Comparison of ENCODE assay signal across 14 cellular contexts in the genomic region with DNA sequence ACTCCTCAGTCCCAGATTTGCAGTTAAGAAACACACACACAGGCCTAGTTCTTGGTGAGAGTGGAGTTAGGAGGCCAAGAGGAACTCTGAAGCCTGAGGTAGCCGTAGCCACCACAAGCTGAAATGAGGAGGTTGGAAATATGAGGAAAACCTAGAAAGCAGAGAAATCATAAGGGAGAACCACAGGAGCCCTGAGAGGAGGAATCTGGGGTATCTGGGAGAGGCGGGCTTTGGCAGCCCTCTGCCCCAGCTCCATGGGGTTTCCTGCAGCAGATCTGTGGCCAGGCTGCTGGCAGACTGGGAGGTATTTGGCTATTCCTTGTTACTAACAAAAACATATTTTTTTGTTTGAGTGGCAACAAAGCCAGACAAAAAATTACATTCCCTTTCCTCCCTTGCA. TPM values are rescaled to one million over a fixed set of nuclear protein-coding genes. Genes with fewer than 3 reads are reported as not detected.
DNase-seq lines count a peak whose midpoint lies in the region; ATAC-seq and TF ChIP-seq lines count a peak whose summit lies in the region.
"Had no signal": no experiment of that assay in that cellular context is flagged by ENCODE, and none has a peak within 500 bp of the region (broad histone marks: within the 10 kb centered on the region; RNA-seq: fewer than 3 reads in every experiment).

No MANE protein-coding gene starts in this region.

- H3K9me3 ChIP-seq in iPS-18a (ENCODE audit: control insufficient read depth, low read depth, low read length), result no peaks in the 10 kb centered on the region
- no peaks in the 10 kb centered on the region for H3K9me3 ChIP-seq in neuronal stem cell (replicated peaks in 1 of 2; ENCODE audit: control insufficient read depth in 2 of 2, insufficient read depth in 1 of 2, low read depth in 1 of 2, low read length in 2 of 2)
- H3K9me3 ChIP-seq in SK-N-SH, result no peaks in the 10 kb centered on the region
- H3K9me3 ChIP-seq: BLaER1 treated with 17β-estradiol and CSF1 and Interleukin-3, amounts not matched to agents 10 nM and 100 nM had no signal

- no peak overlapping the region for H2AK5ac ChIP-seq in neuronal stem cell (ENCODE audit: low read depth, low read length)

- H3F3A ChIP-seq in SK-N-SH (replicated peaks; ENCODE audit: insufficient read depth), result no peaks in the 10 kb centered on the region

- peak overlapping the region; percentile 42 for H3K27ac ChIP-seq in iPS-18a (ENCODE audit: low read length)
- H3K27ac ChIP-seq in neuronal stem cell (replicated peaks; ENCODE audit: low read length), result peak overlapping the region; percentile 39
- H3K27ac ChIP-seq in SK-N-SH (ENCODE audit: low read depth in 2 of 2, low read length in 1 of 2), result no peak overlapping the region
- H3K27ac ChIP-seq: BLaER1 treated with 17β-estradiol and CSF1 and Interleukin-3, amounts not matched to agents 10 nM and 100 nM had no signal

- H3K18ac ChIP-seq in neuronal stem cell (ENCODE audit: low read length), result no peak overlapping the region

- POLR2A ChIA-PET in SK-N-SH (lab: Yijun Ruan, JAX), result interaction anchor here (0.6 to 0.8 kb wide), 2 partner anchors 10 to 415 kb away, joined by 3 to 5 read pairs; no protein-coding TSS in a partner anchor

- H3K79me2 ChIP-seq in SK-N-SH (ENCODE audit: insufficient read depth), result peaks cover 33% of the 10 kb centered on the region

- H3K4me3 ChIP-seq in choroid plexus epithelial cell (ENCODE audit: low read depth, low read length) (no peak overlapping the region), iPS-18a (ENCODE audit: low read length) (no peak overlapping the region), neuronal stem cell (ENCODE audit: low read length in 2 of 2) (no peak overlapping the region), SK-N-SH (ENCODE audit: low read depth in 2 of 2, low read length in 1 of 2) (no peak overlapping the region)
- H3K4me3 ChIP-seq: BLaER1 treated with 17β-estradiol and CSF1 and Interleukin-3, amounts not matched to agents 10 nM and 100 nM; K562 had no signal

- TF ChIP-seq RAD21 in SK-N-SH (IDR thresholded peaks at IDR 0.05; ENCODE audit: low read length), result no peak

- H2BK12ac ChIP-seq in neuronal stem cell (ENCODE audit: low read length), result no peak overlapping the region

- no peak overlapping the region for H2BK120ac ChIP-seq in neuronal stem cell (ENCODE audit: low read depth, low read length)

- H2BK5ac ChIP-seq in neuronal stem cell (ENCODE audit: low read length), result no peak overlapping the region

- no peak for TF ChIP-seq CTCF in choroid plexus epithelial cell (conservative IDR thresholded peaks at IDR 0.05; ENCODE audit: low read depth, low read length)
- TF ChIP-seq CTCF in SK-N-SH (IDR thresholded peaks at IDR 0.05), result no peak

- H3K9ac ChIP-seq in iPS-18a (ENCODE audit: low read length) (no peak overlapping the region), neuronal stem cell (ENCODE audit: low read depth, low read length, poor library complexity) (no peak overlapping the region), SK-N-SH (no peak overlapping the region)
- H3K9ac ChIP-seq: BLaER1 treated with 17β-estradiol and CSF1 and Interleukin-3, amounts not matched to agents 10 nM and 100 nM had no signal

- H3K4me2 ChIP-seq in neuronal stem cell (ENCODE audit: insufficient read depth, low read length, poor library complexity, severe bottlenecking), result no peak overlapping the region
- no peak overlapping the region for H3K4me2 ChIP-seq in SK-N-SH
- H3K4me2 ChIP-seq: BLaER1 treated with 17β-estradiol and CSF1 and Interleukin-3, amounts not matched to agents 10 nM and 100 nM had no signal

- DNase-seq in SK-N-DZ (ENCODE audit: low spot score), result peak; percentile 21
- DNase-seq in choroid plexus epithelial cell (ENCODE audit: low read depth), result peak; percentile 8
- no peak for DNase-seq in neuronal stem cell (ENCODE audit: low spot score)
- DNase-seq in SK-N-SH, result no peak
- DNase-seq: Calu3; CD8-positive, alpha-beta T cell; DMS79 treated with DMSO at 0.1 percent for 48 hours; GOT3; HCEC 1CT had no signal

- ATAC-seq in GM18511 (IDR thresholded peaks at IDR 0.05; ENCODE audit: unreplicated experiment) (no peak), HG02678 (IDR thresholded peaks at IDR 0.05; ENCODE audit: unreplicated experiment) (no peak)
- ATAC-seq: CD8-positive, alpha-beta T cell; K562 had no signal

- H3K79me1 ChIP-seq in neuronal stem cell (ENCODE audit: low read depth, low read length), result no peaks in the 10 kb centered on the region

- TF ChIP-seq EP300 in SK-N-SH (IDR thresholded peaks at IDR 0.05; ENCODE audit: borderline replicate concordance in 1 of 2, low read depth in 1 of 2, low read length in 1 of 2), result no peak

- no peak overlapping the region for H4K91ac ChIP-seq in neuronal stem cell (ENCODE audit: low read depth, low read length, poor library complexity)

- H3K4me1 ChIP-seq in iPS-18a (ENCODE audit: control insufficient read depth, low read depth, low read length) (peaks cover 37% of the 10 kb centered on the region), neuronal stem cell (ENCODE audit: control insufficient read depth in 2 of 2, insufficient read depth in 1 of 2, low read depth in 1 of 2, low read length in 2 of 2) (peaks cover 12 to 15% of the 10 kb centered on the region in 2 donors), SK-N-SH (ENCODE audit: control insufficient read depth in 1 of 2, insufficient read depth in 2 of 2, low read depth in 1 of 2, low read length in 1 of 2) (peaks cover 0 to 13% of the 10 kb centered on the region in 2 experiments; a peak in 3 of 4 replicates)

- H4K20me1 ChIP-seq in SK-N-SH (ENCODE audit: insufficient read depth), result no peaks in the 10 kb centered on the region

- no peak overlapping the region for H3K14ac ChIP-seq in neuronal stem cell (ENCODE audit: low read length)

- H3K27me3 ChIP-seq in iPS-18a (ENCODE audit: control insufficient read depth, insufficient read depth, low read length) (no peaks in the 10 kb centered on the region), neuronal stem cell (ENCODE audit: control insufficient read depth in 3 of 3, insufficient read depth in 3 of 3, low read depth in 1 of 3, low read length in 3 of 3) (no peaks in the 10 kb centered on the region), SK-N-SH (ENCODE audit: insufficient read depth) (no peaks in the 10 kb centered on the region)
- H3K27me3 ChIP-seq: BLaER1 treated with 17β-estradiol and CSF1 and Interleukin-3, amounts not matched to agents 10 nM and 100 nM had no signal

- CTCF ChIA-PET in SK-N-SH (lab: Yijun Ruan, JAX), result interaction anchor here (0.9 kb wide), 1 partner anchor 1078 kb away, joined by 3 read pairs; no protein-coding TSS in a partner anchor

- no peak overlapping the region for H2AFZ ChIP-seq in neuronal stem cell (ENCODE audit: low read length)
- H2AFZ ChIP-seq in SK-N-SH (ENCODE audit: low read depth), result no peak overlapping the region

- no CpG with 5 or more reads among the region's 2 CpGs for WGBS in neuronal stem cell (ENCODE audit: extremely low coverage in 2 of 2, insufficient read length in 2 of 2, insufficient replicate concordance in 1 of 2), 2 donors
- 87% methylated on average over 2 of the region's 2 CpGs for WGBS in SK-N-SH (ENCODE audit: low lambda C conversion rate)

- no peak overlapping the region for H3K4ac ChIP-seq in neuronal stem cell (ENCODE audit: low read length)

- H2BK15ac ChIP-seq in neuronal stem cell (ENCODE audit: low read length), result no peak overlapping the region

- no peaks in the 10 kb centered on the region for H3K9me2 ChIP-seq in SK-N-SH

- no peak overlapping the region for H3K23ac ChIP-seq in neuronal stem cell (ENCODE audit: low read depth, low read length, poor library complexity)

- no peak overlapping the region for H4K8ac ChIP-seq in neuronal stem cell (ENCODE audit: low read depth, low read length)

- H3K36me3 ChIP-seq in iPS-18a (ENCODE audit: control insufficient read depth, low read depth, low read length) (peaks cover 14% of the 10 kb centered on the region), neuronal stem cell (replicated peaks in 1 of 2; ENCODE audit: control insufficient read depth in 2 of 2, insufficient read depth in 2 of 2, low read length in 2 of 2) (peaks cover 4 to 62% of the 10 kb centered on the region in 2 donors), SK-N-SH (replicated peaks in 1 of 2; ENCODE audit: control insufficient read depth in 1 of 2, insufficient read depth in 2 of 2, low read length in 1 of 2) (peaks cover 23 to 32% of the 10 kb centered on the region in 2 experiments)

TF ChIP-seq in SK-N-SH, 30 proteins besides CTCF, POLR2A, EP300 and RAD21:
- no peak for TF ChIP-seq TAF1 (IDR thresholded peaks at IDR 0.05; ENCODE audit: borderline replicate concordance, low read depth, low read length)
- TF ChIP-seq GABPA (IDR thresholded peaks at IDR 0.05; ENCODE audit: low read depth), result no peak
- TF ChIP-seq POLR2AphosphoS5 (IDR thresholded peaks at IDR 0.05; ENCODE audit: low read depth, low read length), result no peak
- TF ChIP-seq SIN3A (IDR thresholded peaks at IDR 0.05; ENCODE audit: borderline replicate concordance, low read depth, low read length), result no peak
- no peak for TF ChIP-seq SMC3 (IDR thresholded peaks at IDR 0.05; ENCODE audit: low read depth, low read length)
- TF ChIP-seq TEAD4 (IDR thresholded peaks at IDR 0.05; ENCODE audit: borderline replicate concordance, insufficient read depth), result no peak
- no peak for TF ChIP-seq TCF12 (IDR thresholded peaks at IDR 0.05)
- TF ChIP-seq, protein P1, sequence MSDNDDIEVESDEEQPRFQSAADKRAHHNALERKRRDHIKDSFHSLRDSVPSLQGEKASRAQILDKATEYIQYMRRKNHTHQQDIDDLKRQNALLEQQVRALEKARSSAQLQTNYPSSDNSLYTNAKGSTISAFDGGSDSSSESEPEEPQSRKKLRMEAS (IDR thresholded peaks at IDR 0.05; ENCODE audit: low read depth), result no peak
- TF ChIP-seq FOSL2 (IDR thresholded peaks at IDR 0.05; ENCODE audit: borderline replicate concordance, low read depth), result no peak
- TF ChIP-seq CHD2 (IDR thresholded peaks at IDR 0.05; ENCODE audit: low read length, partially characterized antibody), result no peak
- TF ChIP-seq JUND (IDR thresholded peaks at IDR 0.05), result no peak
- no peak for TF ChIP-seq NRF1 (IDR thresholded peaks at IDR 0.05; ENCODE audit: low read depth, low read length)
- no peak for TF ChIP-seq RFX5 (IDR thresholded peaks at IDR 0.05; ENCODE audit: low read length)
- TF ChIP-seq RCOR1 (IDR thresholded peaks at IDR 0.05; ENCODE audit: low read length), result no peak
- no peak for TF ChIP-seq EZH2phosphoT487 (IDR thresholded peaks at IDR 0.05; ENCODE audit: borderline replicate concordance, low read depth)
- no peak for TF ChIP-seq GATA2 (CRISPR knock-in tag; IDR thresholded peaks at IDR 0.05)

RNA-seq across cellular contexts. Expression of a gene that starts 11.0 kb away (rescaled TPM):
- 39.0 and 49.9 TPM in 2 replicates for polyA plus RNA-seq in SK-N-DZ (2014; cell fraction: cytosol; rRNA removed)
- polyA plus RNA-seq in SK-N-DZ (2014; cell fraction: nucleus; rRNA removed), result 52.5 and 74.9 TPM in 2 replicates
- polyA plus RNA-seq in neuronal stem cell (2013, experiment 1 of 2), result 150 TPM
- 165 TPM for polyA plus RNA-seq in neuronal stem cell (2013, experiment 2 of 2)
- 2.9 and 3.4 TPM in 2 replicates for polyA plus RNA-seq in SK-N-SH (2012; rRNA removed)
- 2.1 TPM in 2 replicates for polyA plus RNA-seq in SK-N-SH (2012; cell fraction: cytosol; rRNA removed)
- polyA plus RNA-seq in SK-N-SH (2012; cell fraction: nucleus; rRNA removed), result 5.6 and 6.5 TPM in 2 replicates
- polyA plus RNA-seq: K562 had no signal

Comparison
In these comparisons a context has a peak if more than half of its experiments do, and no peak if none do; other contexts are left out.
1. DNase-seq: peak in SK-N-DZ (single experiment) and choroid plexus epithelial cell (single experiment); none in neuronal stem cell (single experiment) and SK-N-SH (single experiment).
2. H3K27ac ChIP-seq: peak in iPS-18a (single experiment) and neuronal stem cell (single experiment); none in SK-N-SH (0 of 2).